In genomic region chr1:43363283-43363934, GRCh38 we compare ENCODE assay signal across 13 cellular contexts. TPM values are rescaled to one million over a fixed set of nuclear protein-coding genes. Genes with fewer than 3 reads are reported as not detected.
A peak's percentile ranks its signal among the peaks of the same experiment; 100 is the strongest.
DNase-seq lines count a peak whose midpoint lies in the region; ATAC-seq and TF ChIP-seq lines count a peak whose summit lies in the region.
"Had no signal": no experiment of that assay in that cellular context is flagged by ENCODE, and none has a peak within 500 bp of the region (broad histone marks: within the 10 kb centered on the region; RNA-seq: fewer than 3 reads in every experiment).

No MANE protein-coding gene starts in this region.

- H3K9me3 ChIP-seq in SK-N-MC (ENCODE audit: low read depth, low read length): no peaks in the 10 kb centered on the region
- H3K9me3 ChIP-seq in osteoblast (ENCODE audit: low read depth, low read length): no peaks in the 10 kb centered on the region
- H3K9me3 ChIP-seq: heart right ventricle, stomach had no signal

- H2AFZ ChIP-seq in osteoblast (ENCODE audit: low read length): no peak overlapping the region

- H3K4me1 ChIP-seq in osteoblast (ENCODE audit: insufficient read depth, low read length): peaks cover 31% of the 10 kb centered on the region

- H3K9me3 Mint-ChIP-seq in activated CD4-positive, alpha-beta T cell treated with anti-CD3 and anti-CD28 coated beads for 36 hours (ENCODE audit: low read depth): no peaks in the 10 kb centered on the region
- H3K9me3 Mint-ChIP-seq: mesothelial cell of epicardium, T-cell had no signal

- no peak overlapping the region for H3K4me2 ChIP-seq in osteoblast (ENCODE audit: insufficient read depth, low read length)

- H3K27me3 ChIP-seq in osteoblast (ENCODE audit: insufficient read depth, low read length): no peaks in the 10 kb centered on the region
- H3K27me3 ChIP-seq: heart right ventricle, stomach had no signal

- no peak overlapping the region for H3K9ac ChIP-seq in SK-N-MC (ENCODE audit: insufficient read length)

- peaks cover 57% of the 10 kb centered on the region for H3K36me3 ChIP-seq in SK-N-MC (ENCODE audit: insufficient read depth, low read length)
- H3K36me3 ChIP-seq in osteoblast (ENCODE audit: insufficient read depth, low read length): peaks cover 54% of the 10 kb centered on the region

- no peak for TF ChIP-seq CTCF in osteoblast (IDR thresholded peaks at IDR 0.05; ENCODE audit: extremely low read depth, low read depth, low read length)

- no peak for ATAC-seq in activated CD4-positive, alpha-beta T cell treated with anti-CD3 and anti-CD28 coated beads for 36 hours
- ATAC-seq: heart right ventricle, T-cell had no signal

- peaks cover 23% of the 10 kb centered on the region for H4K20me1 ChIP-seq in osteoblast (ENCODE audit: insufficient read depth, low read length)

- intact Hi-C loops in activated CD4-positive, alpha-beta T cell treated with anti-CD3 and anti-CD28 coated beads for 36 hours (cut with DNase I, micrococcal nuclease): loop anchor here in 1 of 2 experiments (10.0 kb wide), 2 partner anchors 671 to 1271 kb away; partner anchors contain the start of gene SLC6A9

- peak overlapping the region; percentile 35 for H3K27ac Mint-ChIP-seq in activated CD4-positive, alpha-beta T cell treated with anti-CD3 and anti-CD28 coated beads for 36 hours
- H3K27ac Mint-ChIP-seq: mesothelial cell of epicardium, T-cell had no signal

- DNase-seq in activated CD4-positive, alpha-beta T cell treated with anti-CD3 and anti-CD28 coated beads for 36 hours: peak; percentile 29
- no peak for DNase-seq in activated CD4-positive, alpha-beta T cell treated with anti-CD3 and anti-CD28 coated beads, Interleukin-2, amount 50 U/mL, for 4 hours
- DNase-seq in SK-N-MC (ENCODE audit: low read depth, low spot score): no peak
- peak; percentile 65 for DNase-seq in osteoblast (ENCODE audit: insufficient read length, low spot score, missing footprints)
- no peak for DNase-seq in NCI-H1930 (lab: John Stamatoyannopoulos, UW)
- no peak for DNase-seq in NCI-H510A (lab: John Stamatoyannopoulos, UW)
- DNase-seq: dermis blood vessel endothelial cell, GF-D8, heart right ventricle, NCI-H2227 treated with DMSO at 0.1 percent for 48 hours, stomach, T-cell had no signal

- H3K36me3 Mint-ChIP-seq in activated CD4-positive, alpha-beta T cell treated with anti-CD3 and anti-CD28 coated beads for 36 hours (ENCODE audit: low read depth): peaks cover 69% of the 10 kb centered on the region

- CTCF ChIA-PET in activated CD4-positive, alpha-beta T cell treated with anti-CD3 and anti-CD28 coated beads for 36 hours (lab: Charles Lee): no interaction called here

- peaks cover 88% of the 10 kb centered on the region for H3K79me2 ChIP-seq in osteoblast (ENCODE audit: insufficient read depth, low read length)

- H3K4me3 ChIP-seq in SK-N-MC (no peak overlapping the region), osteoblast (ENCODE audit: insufficient read depth, low read length) (no peak overlapping the region)
- H3K4me3 ChIP-seq: heart right ventricle, stomach had no signal

- H3K4me1 Mint-ChIP-seq in activated CD4-positive, alpha-beta T cell treated with anti-CD3 and anti-CD28 coated beads for 36 hours: peaks cover 44% of the 10 kb centered on the region

- H3K4me3 Mint-ChIP-seq in activated CD4-positive, alpha-beta T cell treated with anti-CD3 and anti-CD28 coated beads for 36 hours: no peak overlapping the region
- H3K4me3 Mint-ChIP-seq: mesothelial cell of epicardium, T-cell had no signal

- H3K27ac ChIP-seq in SK-N-MC (peak overlapping the region; percentile 36; the same call in 1 of the 2 replicates), osteoblast (ENCODE audit: low read depth, low read length) (no peak overlapping the region)
- H3K27ac ChIP-seq: heart right ventricle had no signal

- H3K27me3 Mint-ChIP-seq in activated CD4-positive, alpha-beta T cell treated with anti-CD3 and anti-CD28 coated beads for 36 hours: no peaks in the 10 kb centered on the region
- H3K27me3 Mint-ChIP-seq: T-cell had no signal

- POLR2A ChIA-PET in activated CD4-positive, alpha-beta T cell treated with anti-CD3 and anti-CD28 coated beads for 36 hours (lab: Charles Lee): no interaction called here

RNA-seq across cellular contexts. Expression of gene ELOVL1, which starts 4.4 kb away (rescaled TPM):
- total RNA-seq in activated CD4-positive, alpha-beta T cell treated with anti-CD3 and anti-CD28 coated beads for 36 hours: 10 to 100 TPM; 56.0 to 72.1 TPM
- 35.9 and 36.9 TPM in 2 replicates for total RNA-seq in osteoblast

RNA-seq across cellular contexts. Expression of gene CDC20, which starts 4.6 kb away (rescaled TPM):
- 100 to 1,000 TPM; 158 to 163 TPM for total RNA-seq in activated CD4-positive, alpha-beta T cell treated with anti-CD3 and anti-CD28 coated beads for 36 hours
- total RNA-seq in osteoblast: 4.7 and 5.3 TPM in 2 replicates

RNA-seq across cellular contexts. Expression of gene MPL, which starts 25.8 kb away (rescaled TPM):
- not detected for total RNA-seq in activated CD4-positive, alpha-beta T cell treated with anti-CD3 and anti-CD28 coated beads for 36 hours
- not detected in 2 replicates for total RNA-seq in osteoblast
- total RNA-seq: dermis blood vessel endothelial cell, mesothelial cell of epicardium, stomach had no signal

RNA-seq across cellular contexts. Expression of gene MED8, which starts 26.2 kb away (rescaled TPM):
- 10 to 100 TPM; 32.3 to 36.6 TPM for total RNA-seq in activated CD4-positive, alpha-beta T cell treated with anti-CD3 and anti-CD28 coated beads for 36 hours
- total RNA-seq in osteoblast: 64.8 and 65.9 TPM in 2 replicates

RNA-seq across cellular contexts. Expression of gene SZT2, which starts 26.3 kb away (rescaled TPM):
- total RNA-seq in activated CD4-positive, alpha-beta T cell treated with anti-CD3 and anti-CD28 coated beads for 36 hours: 10 to 100 TPM; 33.6 to 36.3 TPM
- total RNA-seq in osteoblast: 41.0 and 42.0 TPM in 2 replicates

Comparison
In these comparisons a context has a peak if more than half of its experiments do, and no peak if none do; other contexts are left out.
1. DNase-seq: peak in activated CD4-positive, alpha-beta T cell treated with anti-CD3 and anti-CD28 coated beads for 36 hours (single experiment) and osteoblast (single experiment); none in activated CD4-positive, alpha-beta T cell treated with anti-CD3 and anti-CD28 coated beads, Interleukin-2, amount 50 U/mL, for 4 hours (0 of 2), SK-N-MC (single experiment), NCI-H1930 (0 of 2) and NCI-H510A (single experiment).
2. RNA of gene CDC20, which starts 4.6 kb away (total RNA-seq): 158 to 163 TPM in activated CD4-positive, alpha-beta T cell treated with anti-CD3 and anti-CD28 coated beads for 36 hours; 4.7 to 5.3 TPM in osteoblast; every median in the first group is over 10 times any median in the second.